In the genomic region with DNA sequence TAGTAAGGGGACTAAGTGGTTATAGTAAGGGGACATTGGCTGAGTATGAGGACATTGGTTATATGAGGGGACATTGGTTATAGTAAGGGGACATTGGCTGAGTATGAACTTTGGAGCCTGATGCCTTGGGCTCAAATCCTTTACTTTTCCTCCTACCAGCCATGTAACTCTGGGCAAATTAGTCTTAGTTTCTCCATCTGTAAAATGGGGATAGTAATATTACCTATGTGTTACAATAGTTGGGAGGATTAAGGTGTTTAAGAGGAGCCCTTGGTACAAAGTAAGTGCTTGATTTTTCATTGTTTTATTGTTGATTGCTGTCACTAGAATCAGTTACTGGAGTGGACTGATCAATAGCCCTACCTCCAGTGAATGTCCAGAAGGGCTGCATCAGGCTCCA, we compare ENCODE assay signal across 19 cellular contexts. TPM values are rescaled to one million over a fixed set of nuclear protein-coding genes. Genes with fewer than 3 reads are reported as not detected.
"Had no signal": no experiment of that assay in that cellular context is flagged by ENCODE, and none has a peak within 500 bp of the region (broad histone marks: within the 10 kb centered on the region; RNA-seq: fewer than 3 reads in every experiment).

No MANE protein-coding gene starts in this region.

- H3K9me2 ChIP-seq: SK-N-SH had no signal

- DNase-seq: IMR-90, MM.1S, NCI-H1092 treated with DMSO at 0.1 percent for 48 hours, NCI-H1436, NCI-H187, NCI-H2029, NCI-H2171 treated with DMSO at 0.1 percent for 48 hours, NCI-H524, NCI-H526 treated with DMSO at 0.1 percent for 48 hours, NCI-H774, SHP77, SK-N-SH, SW 1271 had no signal

- H3K9me3 ChIP-seq: SK-N-SH had no signal

- H3K27ac ChIP-seq: KMS-11, RWPE1 had no signal

- H3K4me2 ChIP-seq: KMS-11, SK-N-SH had no signal

- H3K9ac ChIP-seq: KMS-11, SK-N-SH had no signal

- ATAC-seq: Panc1 had no signal

RNA-seq across cellular contexts. Expression of a gene that starts 35.3 kb away (rescaled TPM):
- total RNA-seq: HT-29, IMR-90, M059J, SK-MEL-5 had no signal
- polyA plus RNA-seq: IMR-90, SK-N-SH had no signal
